ENCODE assay signal across 19 cellular contexts in the genomic region with DNA sequence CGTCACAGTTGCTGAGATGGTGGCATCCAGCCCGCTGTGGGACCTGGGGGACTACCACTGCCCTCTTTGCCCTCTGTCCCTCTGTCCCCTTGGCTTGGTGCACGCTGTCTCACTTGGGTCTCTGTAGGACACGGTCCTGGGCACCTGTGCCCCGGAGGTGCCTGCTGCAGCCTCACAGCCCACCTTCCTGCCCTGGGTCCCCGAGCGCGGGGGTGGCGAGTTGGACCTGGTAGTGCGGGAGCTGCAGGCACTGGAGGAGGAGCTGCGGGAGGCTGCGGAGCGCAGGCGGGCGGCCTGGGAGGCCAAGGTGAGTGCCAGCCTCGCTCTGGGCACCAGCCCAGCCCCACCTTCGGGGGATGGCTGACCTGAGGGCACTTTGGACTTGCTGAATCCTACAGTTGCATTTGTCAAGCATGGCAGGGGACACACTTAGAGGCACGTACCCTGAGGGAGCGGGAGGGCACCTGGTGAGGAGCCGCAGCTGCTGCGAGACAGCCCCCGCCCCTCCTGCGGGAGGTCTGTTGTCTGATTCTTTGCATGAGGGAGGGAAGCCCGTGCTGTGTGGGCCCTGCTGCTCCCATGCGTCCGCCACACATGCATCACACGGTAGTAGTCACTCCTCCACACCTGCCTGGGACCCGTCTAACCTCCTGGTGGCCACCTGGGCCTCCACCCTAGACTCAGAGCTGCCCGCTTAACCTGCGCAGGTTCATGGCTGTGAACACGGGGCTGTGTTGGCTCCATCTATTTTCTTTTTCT. TPM values are rescaled to one million over a fixed set of nuclear protein-coding genes. Genes with fewer than 3 reads are reported as not detected.
DNase-seq lines count a peak whose midpoint lies in the region; ATAC-seq, FAIRE-seq and TF ChIP-seq lines count a peak whose summit lies in the region.
"Had no signal": no experiment of that assay in that cellular context is flagged by ENCODE, and none has a peak within 500 bp of the region (broad histone marks: within the 10 kb centered on the region; RNA-seq: fewer than 3 reads in every experiment).

No MANE protein-coding gene starts in this region.

- POLR2A ChIA-PET in RWPE1 (lab: Yijun Ruan, JAX; ENCODE audit: low non-redundant PET) = no interaction called here

- no peak overlapping the region for H3K9ac ChIP-seq in kidney (ENCODE audit: low read length in 2 of 2)

- no peaks in the 10 kb centered on the region for H3K9me3 Mint-ChIP-seq in activated naive CD4-positive, alpha-beta T cell treated with anti-CD3 and anti-CD28 coated beads, Interleukin-2, amount 10 ng/mL, durations not matched to agents 7 days and 5 days
- H3K9me3 Mint-ChIP-seq in stimulated activated naive B cell treated with anti-CD40 and anti-IgM and Interleukin-4, amounts not matched to agents 10 μg/mL and 1 μg/mL and 100 μg/mL, for 72 hours = no peaks in the 10 kb centered on the region
- H3K9me3 Mint-ChIP-seq in activated T-helper 1 cell treated with anti-CD3 and anti-CD28 coated beads, Interleukin-12 subunit alpha, Interleukin-12 subunit beta, Interleukin-2, Interleukin-4 antibody, amounts not matched to agents 30 ng/mL and 10 ng/mL and 1 ng/mL, durations not matched to agents 14 hours and 24 hours and 36 hours = no peaks in the 10 kb centered on the region
- H3K9me3 Mint-ChIP-seq: stimulated activated effector memory CD8-positive, alpha-beta T cell treated with anti-CD3 and anti-CD28 coated beads, Interleukin-12 subunit alpha, Interleukin-12 subunit beta, amount 100 ng/mL, for 72 hours had no signal

- peaks cover 5% of the 10 kb centered on the region for H3K4me1 Mint-ChIP-seq in activated naive CD4-positive, alpha-beta T cell treated with anti-CD3 and anti-CD28 coated beads, Interleukin-2, amount 10 ng/mL, durations not matched to agents 7 days and 5 days
- H3K4me1 Mint-ChIP-seq in stimulated activated naive B cell treated with anti-CD40 and anti-IgM and Interleukin-4, amounts not matched to agents 10 μg/mL and 1 μg/mL and 100 μg/mL, for 72 hours = peaks cover 3 to 6% of the 10 kb centered on the region in 2 donors
- H3K4me1 Mint-ChIP-seq in activated T-helper 1 cell treated with anti-CD3 and anti-CD28 coated beads, Interleukin-12 subunit alpha, Interleukin-12 subunit beta, Interleukin-2, Interleukin-4 antibody, amounts not matched to agents 30 ng/mL and 10 ng/mL and 1 ng/mL, durations not matched to agents 14 hours and 24 hours and 36 hours (ENCODE audit: low read depth) = no peaks in the 10 kb centered on the region
- H3K4me1 Mint-ChIP-seq: stimulated activated effector memory CD8-positive, alpha-beta T cell treated with anti-CD3 and anti-CD28 coated beads, Interleukin-12 subunit alpha, Interleukin-12 subunit beta, amount 100 ng/mL, for 72 hours had no signal

- H3K9me3 ChIP-seq in kidney (ENCODE audit: control insufficient read depth in 1 of 2, low read length in 2 of 2) (no peaks in the 10 kb centered on the region), Peyer's patch (no peaks in the 10 kb centered on the region)
- H3K9me3 ChIP-seq: Caco-2, SJSA1, uterus had no signal

- TF ChIP-seq POLR2A in Peyer's patch (IDR thresholded peaks at IDR 0.05) = no peak

- H3K4me3 ChIP-seq in kidney (ENCODE audit: low read length in 2 of 2) (no peak overlapping the region), Peyer's patch (no peak overlapping the region)
- H3K4me3 ChIP-seq: SJSA1, skin epidermis, uterus had no signal

- TF ChIP-seq CTCF in RWPE1 (conservative IDR thresholded peaks at IDR 0.05; ENCODE audit: low read depth) (no peak), kidney (IDR thresholded peaks at IDR 0.05; ENCODE audit: borderline replicate concordance, extremely low read depth, insufficient read depth) (no peak), Peyer's patch (IDR thresholded peaks at IDR 0.05) (no peak)

- H3K36me3 ChIP-seq in kidney (ENCODE audit: control insufficient read depth in 1 of 2, insufficient read depth in 2 of 2, low read length in 2 of 2) (no peaks in the 10 kb centered on the region), Peyer's patch (peaks cover 0 to 14% (median 0%) of the 10 kb centered on the region in 3 donors)
- H3K36me3 ChIP-seq: SJSA1, uterus had no signal

- CTCF ChIA-PET in activated naive CD4-positive, alpha-beta T cell treated with anti-CD3 and anti-CD28 coated beads, Interleukin-2, amount 10 ng/mL, durations not matched to agents 7 days and 5 days (lab: Charles Lee) = no interaction called here
- CTCF ChIA-PET in RWPE1 (lab: Yijun Ruan, JAX) = no interaction called here

- H3K27ac ChIP-seq in RWPE1 = peak overlapping the region; percentile 100
- H3K27ac ChIP-seq in kidney (ENCODE audit: low read depth in 2 of 2, low read length in 2 of 2) = no peak overlapping the region
- H3K27ac ChIP-seq in Peyer's patch = no peak overlapping the region
- H3K27ac ChIP-seq: SJSA1, skin epidermis, uterus had no signal

- no peak overlapping the region for H3K4me3 Mint-ChIP-seq in activated naive CD4-positive, alpha-beta T cell treated with anti-CD3 and anti-CD28 coated beads, Interleukin-2, amount 10 ng/mL, durations not matched to agents 7 days and 5 days
- no peak overlapping the region for H3K4me3 Mint-ChIP-seq in stimulated activated naive B cell treated with anti-CD40 and anti-IgM and Interleukin-4, amounts not matched to agents 10 μg/mL and 1 μg/mL and 100 μg/mL, for 72 hours
- H3K4me3 Mint-ChIP-seq in activated T-helper 1 cell treated with anti-CD3 and anti-CD28 coated beads, Interleukin-12 subunit alpha, Interleukin-12 subunit beta, Interleukin-2, Interleukin-4 antibody, amounts not matched to agents 30 ng/mL and 10 ng/mL and 1 ng/mL, durations not matched to agents 14 hours and 24 hours and 36 hours = no peak overlapping the region
- H3K4me3 Mint-ChIP-seq: stimulated activated effector memory CD8-positive, alpha-beta T cell treated with anti-CD3 and anti-CD28 coated beads, Interleukin-12 subunit alpha, Interleukin-12 subunit beta, amount 100 ng/mL, for 72 hours had no signal

- no peaks in the 10 kb centered on the region for H3K36me3 Mint-ChIP-seq in activated naive CD4-positive, alpha-beta T cell treated with anti-CD3 and anti-CD28 coated beads, Interleukin-2, amount 10 ng/mL, durations not matched to agents 7 days and 5 days
- H3K36me3 Mint-ChIP-seq in stimulated activated naive B cell treated with anti-CD40 and anti-IgM and Interleukin-4, amounts not matched to agents 10 μg/mL and 1 μg/mL and 100 μg/mL, for 72 hours = peaks cover 16 to 20% of the 10 kb centered on the region in 2 donors
- H3K36me3 Mint-ChIP-seq in activated T-helper 1 cell treated with anti-CD3 and anti-CD28 coated beads, Interleukin-12 subunit alpha, Interleukin-12 subunit beta, Interleukin-2, Interleukin-4 antibody, amounts not matched to agents 30 ng/mL and 10 ng/mL and 1 ng/mL, durations not matched to agents 14 hours and 24 hours and 36 hours (ENCODE audit: low read depth) = no peaks in the 10 kb centered on the region

- H3K4me1 ChIP-seq in kidney (ENCODE audit: control insufficient read depth in 1 of 2, insufficient read depth in 1 of 2, low read depth in 1 of 2, low read length in 2 of 2) (no peaks in the 10 kb centered on the region), Peyer's patch (no peaks in the 10 kb centered on the region)
- H3K4me1 ChIP-seq: Caco-2, SJSA1, uterus had no signal

- H3K27me3 Mint-ChIP-seq in activated naive CD4-positive, alpha-beta T cell treated with anti-CD3 and anti-CD28 coated beads, Interleukin-2, amount 10 ng/mL, durations not matched to agents 7 days and 5 days = peaks cover 5% of the 10 kb centered on the region
- H3K27me3 Mint-ChIP-seq in stimulated activated naive B cell treated with anti-CD40 and anti-IgM and Interleukin-4, amounts not matched to agents 10 μg/mL and 1 μg/mL and 100 μg/mL, for 72 hours = peaks cover 4 to 5% of the 10 kb centered on the region in 2 donors
- no peaks in the 10 kb centered on the region for H3K27me3 Mint-ChIP-seq in activated T-helper 1 cell treated with anti-CD3 and anti-CD28 coated beads, Interleukin-12 subunit alpha, Interleukin-12 subunit beta, Interleukin-2, Interleukin-4 antibody, amounts not matched to agents 30 ng/mL and 10 ng/mL and 1 ng/mL, durations not matched to agents 14 hours and 24 hours and 36 hours (ENCODE audit: insufficient read depth)

- no peak for FAIRE-seq in kidney (lab: Jason Lieb, UNC)

- no peak overlapping the region for H3K27ac Mint-ChIP-seq in activated naive CD4-positive, alpha-beta T cell treated with anti-CD3 and anti-CD28 coated beads, Interleukin-2, amount 10 ng/mL, durations not matched to agents 7 days and 5 days
- peak overlapping the region; percentile 27 for H3K27ac Mint-ChIP-seq in stimulated activated naive B cell treated with anti-CD40 and anti-IgM and Interleukin-4, amounts not matched to agents 10 μg/mL and 1 μg/mL and 100 μg/mL, for 72 hours
- H3K27ac Mint-ChIP-seq in activated T-helper 1 cell treated with anti-CD3 and anti-CD28 coated beads, Interleukin-12 subunit alpha, Interleukin-12 subunit beta, Interleukin-2, Interleukin-4 antibody, amounts not matched to agents 30 ng/mL and 10 ng/mL and 1 ng/mL, durations not matched to agents 14 hours and 24 hours and 36 hours = no peak overlapping the region
- H3K27ac Mint-ChIP-seq: stimulated activated effector memory CD8-positive, alpha-beta T cell treated with anti-CD3 and anti-CD28 coated beads, Interleukin-12 subunit alpha, Interleukin-12 subunit beta, amount 100 ng/mL, for 72 hours had no signal

- no peaks in the 10 kb centered on the region for H3K27me3 ChIP-seq in Peyer's patch
- H3K27me3 ChIP-seq: SJSA1, uterus had no signal

- intact Hi-C loops in kidney (cut with DNase I) = no loop called here
- intact Hi-C loops in activated T-helper 1 cell treated with anti-CD3 and anti-CD28 coated beads, Interleukin-12 subunit alpha, Interleukin-12 subunit beta, Interleukin-2, Interleukin-4 antibody, amounts not matched to agents 30 ng/mL and 10 ng/mL and 1 ng/mL, durations not matched to agents 14 hours and 24 hours and 36 hours (cut with micrococcal nuclease) = loop anchor here (5.0 kb wide), 1 partner anchor 129 kb away; no protein-coding TSS in a partner anchor

- no peak for ATAC-seq in stimulated activated naive B cell treated with anti-CD40 and anti-IgM and Interleukin-4, amounts not matched to agents 10 μg/mL and 1 μg/mL and 100 μg/mL, for 72 hours (replicated peaks)
- ATAC-seq: stimulated activated effector memory CD8-positive, alpha-beta T cell treated with anti-CD3 and anti-CD28 coated beads, Interleukin-12 subunit alpha, Interleukin-12 subunit beta, amount 100 ng/mL, for 72 hours had no signal

- DNase-seq in activated naive CD4-positive, alpha-beta T cell treated with anti-CD3 and anti-CD28 coated beads, Interleukin-2, amount 10 ng/mL, durations not matched to agents 7 days and 5 days = peak; percentile 19
- no peak for DNase-seq in activated naive CD4-positive, alpha-beta T cell (lab: John Stamatoyannopoulos, UW)
- no peak for DNase-seq in RWPE1 (ENCODE audit: low spot score)
- DNase-seq in kidney = peak; percentile 77
- DNase-seq in stimulated activated naive B cell treated with anti-CD40 and anti-IgM and Interleukin-4, amounts not matched to agents 10 μg/mL and 1 μg/mL and 100 μg/mL, for 72 hours = no peak
- DNase-seq in Peyer's patch = no peak
- no peak for DNase-seq in activated CD4-positive, alpha-beta T cell treated with anti-CD3 and anti-CD28 coated beads for 4 hours
- no peak for DNase-seq in activated T-helper 1 cell treated with anti-CD3 and anti-CD28 coated beads, Interleukin-12 subunit alpha, Interleukin-12 subunit beta, Interleukin-2, Interleukin-4 antibody, amounts not matched to agents 30 ng/mL and 10 ng/mL and 1 ng/mL, durations not matched to agents 14 hours and 24 hours and 36 hours (ENCODE audit: low spot score)
- DNase-seq: central memory CD4-positive, alpha-beta T cell; GOT3; NCI-H2029; T1000; uterus had no signal

RNA-seq across cellular contexts. Expression of a gene that starts 6.8 kb away (rescaled TPM):
- 13.2 TPM for total RNA-seq in kidney
- polyA plus RNA-seq in kidney (ENCODE audit: insufficient read depth, low read depth, low replicate concordance) = 6.9 TPM
- 10 to 100 TPM in 2 of 4 donors, 1 to 10 TPM in 2; 7.0 to 42.1 (median 15.1) TPM for total RNA-seq in Peyer's patch
- 44.5 and 46.1 TPM in 2 replicates for total RNA-seq in activated T-helper 1 cell treated with anti-CD3 and anti-CD28 coated beads, Interleukin-12 subunit alpha, Interleukin-12 subunit beta, Interleukin-2, Interleukin-4 antibody, amounts not matched to agents 30 ng/mL and 10 ng/mL and 1 ng/mL, durations not matched to agents 14 hours and 24 hours and 36 hours

RNA-seq across cellular contexts. Expression of a gene that starts 11.2 kb away (rescaled TPM):
- total RNA-seq in kidney (381 TPM), Peyer's patch (100 to 1,000 TPM in 1 of 4 donors, 10 to 100 TPM in 3; 33.8 to 239 (median 37.8) TPM)
- polyA plus RNA-seq in kidney (ENCODE audit: insufficient read depth, low read depth, low replicate concordance) = 272 TPM
- total RNA-seq in activated T-helper 1 cell treated with anti-CD3 and anti-CD28 coated beads, Interleukin-12 subunit alpha, Interleukin-12 subunit beta, Interleukin-2, Interleukin-4 antibody, amounts not matched to agents 30 ng/mL and 10 ng/mL and 1 ng/mL, durations not matched to agents 14 hours and 24 hours and 36 hours = 97.1 and 103 TPM in 2 replicates
- total RNA-seq: G401, M059J had no signal

RNA-seq across cellular contexts. Expression of a gene that starts 23.2 kb away (rescaled TPM):
- total RNA-seq in kidney = 357 TPM
- polyA plus RNA-seq in kidney (ENCODE audit: insufficient read depth, low read depth, low replicate concordance) = 338 TPM
- total RNA-seq in Peyer's patch = 10 to 100 TPM; 20.8 to 69.3 (median 41.9) TPM
- not detected in 2 replicates for total RNA-seq in activated T-helper 1 cell treated with anti-CD3 and anti-CD28 coated beads, Interleukin-12 subunit alpha, Interleukin-12 subunit beta, Interleukin-2, Interleukin-4 antibody, amounts not matched to agents 30 ng/mL and 10 ng/mL and 1 ng/mL, durations not matched to agents 14 hours and 24 hours and 36 hours

RNA-seq across cellular contexts. Expression of a gene that starts 28.5 kb away (rescaled TPM):
- total RNA-seq in kidney (3.1 TPM), Peyer's patch (1 to 10 TPM in 2 of 4 donors, under 1 TPM in 1, not detected in 1; 0.94 to 2.5 (median 1.1) TPM)
- polyA plus RNA-seq in kidney (ENCODE audit: insufficient read depth, low read depth, low replicate concordance) = 4.1 TPM
- total RNA-seq in activated T-helper 1 cell treated with anti-CD3 and anti-CD28 coated beads, Interleukin-12 subunit alpha, Interleukin-12 subunit beta, Interleukin-2, Interleukin-4 antibody, amounts not matched to agents 30 ng/mL and 10 ng/mL and 1 ng/mL, durations not matched to agents 14 hours and 24 hours and 36 hours = 9.9 and 11.7 TPM in 2 replicates
- total RNA-seq: Caco-2 had no signal

Comparison
In these comparisons a context has a peak if more than half of its experiments do, and no peak if none do; other contexts are left out.
1. DNase-seq: peak in activated naive CD4-positive, alpha-beta T cell treated with anti-CD3 and anti-CD28 coated beads, Interleukin-2, amount 10 ng/mL, durations not matched to agents 7 days and 5 days (single experiment) and kidney (single experiment); none in activated naive CD4-positive, alpha-beta T cell (0 of 4), RWPE1 (single experiment), stimulated activated naive B cell treated with anti-CD40 and anti-IgM and Interleukin-4, amounts not matched to agents 10 μg/mL and 1 μg/mL and 100 μg/mL, for 72 hours (single experiment), Peyer's patch (0 of 3), activated CD4-positive, alpha-beta T cell treated with anti-CD3 and anti-CD28 coated beads for 4 hours (0 of 2) and activated T-helper 1 cell treated with anti-CD3 and anti-CD28 coated beads, Interleukin-12 subunit alpha, Interleukin-12 subunit beta, Interleukin-2, Interleukin-4 antibody, amounts not matched to agents 30 ng/mL and 10 ng/mL and 1 ng/mL, durations not matched to agents 14 hours and 24 hours and 36 hours (single experiment).
2. RNA of a gene that starts 23.2 kb away (total RNA-seq): 357 TPM in kidney (single experiment) and 20.8 to 69.3 TPM in Peyer's patch; not detected in activated T-helper 1 cell treated with anti-CD3 and anti-CD28 coated beads, Interleukin-12 subunit alpha, Interleukin-12 subunit beta, Interleukin-2, Interleukin-4 antibody, amounts not matched to agents 30 ng/mL and 10 ng/mL and 1 ng/mL, durations not matched to agents 14 hours and 24 hours and 36 hours; every median in the first group is over 10 times any median in the second.